In genomic region chr1:50620680-50621329, GRCh38 we compare ENCODE assay signal across 8 cellular contexts.
A peak's percentile ranks its signal among the peaks of the same experiment; 100 is the strongest.
DNase-seq lines count a peak whose midpoint lies in the region; ATAC-seq, FAIRE-seq and TF ChIP-seq lines count a peak whose summit lies in the region.

No MANE protein-coding gene starts in this region.

- TF ChIP-seq CTCF in cardiac muscle cell (IDR thresholded peaks at IDR 0.05; ENCODE audit: low read depth, low read length) = peak; percentile 58
- TF ChIP-seq CTCF in fibroblast of the aortic adventitia (IDR thresholded peaks at IDR 0.05; ENCODE audit: insufficient read depth, low read length) = peak; percentile 53

- H3K27ac ChIP-seq in cardiac muscle cell = no peak overlapping the region

- H3K4me3 ChIP-seq in cardiac muscle cell = no peak overlapping the region
- no peak overlapping the region for H3K4me3 ChIP-seq in fibroblast of the aortic adventitia (ENCODE audit: low read depth, low read length)

- H3K9me3 ChIP-seq in cardiac muscle cell (ENCODE audit: low read depth) = no peaks in the 10 kb centered on the region

- intact Hi-C loops in Right ventricle myocardium inferior (cut with DNase I) = no loop called here

- ATAC-seq in Right ventricle myocardium inferior (no peak), GM18870 (IDR thresholded peaks at IDR 0.05; ENCODE audit: unreplicated experiment) (no peak)

- no peaks in the 10 kb centered on the region for H3K36me3 ChIP-seq in cardiac muscle cell

- DNase-seq in cardiac muscle cell (ENCODE audit: low read depth in 1 of 2, low spot score in 1 of 2) (peak; percentile 5 to 33), Right ventricle myocardium inferior (ENCODE audit: missing footprints) (no peak), RCC 7860 (ENCODE audit: low spot score) (peak; percentile 40), fibroblast of the aortic adventitia (ENCODE audit: low read depth) (peak; percentile 36), urothelium cell line (ENCODE audit: low spot score) (peak; percentile 60), putamen (ENCODE audit: low spot score) (no peak), activated gamma-delta T cell (lab: John Stamatoyannopoulos, UW) (no peak)

- FAIRE-seq in RCC 7860 (lab: Jason Lieb, UNC) (no peak), urothelium cell line (lab: Jason Lieb, UNC) (no peak)

- no peaks in the 10 kb centered on the region for H3K4me1 ChIP-seq in cardiac muscle cell (ENCODE audit: low read depth)

- no peaks in the 10 kb centered on the region for H3K27me3 ChIP-seq in cardiac muscle cell

Comparison
In these comparisons a context has a peak if more than half of its experiments do, and no peak if none do; other contexts are left out.
1. DNase-seq: peak in cardiac muscle cell (2 of 2), RCC 7860 (single experiment), fibroblast of the aortic adventitia (single experiment) and urothelium cell line (single experiment); none in Right ventricle myocardium inferior (single experiment), putamen (single experiment) and activated gamma-delta T cell (single experiment).